ENCODE assay signal across 8 cellular contexts in genomic region chr4:89614155-89614554, GRCh38.
"Had no signal": no experiment of that assay in that cellular context is flagged by ENCODE, and none has a peak within 500 bp of the region (broad histone marks: within the 10 kb centered on the region; RNA-seq: fewer than 3 reads in every experiment).

No MANE protein-coding gene starts in this region.

- H3K36me3 Mint-ChIP-seq: IgD-negative memory B cell had no signal

- ATAC-seq: HCT116, HepG2 had no signal

- H3K27ac ChIP-seq: HL-60 had no signal

- H3K4me1 Mint-ChIP-seq: IgD-negative memory B cell had no signal

- H3K9me3 ChIP-seq: HAP-1 had no signal

- H3K36me3 ChIP-seq: HAP-1 had no signal

- H3K4me3 ChIP-seq: HAP-1 had no signal

- H3K27ac Mint-ChIP-seq: HFFc6, IgD-negative memory B cell had no signal

- DNase-seq: GOT3, H7, HFFc6 had no signal

- H3K4me3 Mint-ChIP-seq: HFFc6, IgD-negative memory B cell had no signal

- H3K9me3 Mint-ChIP-seq: HFFc6 had no signal

- H3K27me3 Mint-ChIP-seq: IgD-negative memory B cell had no signal
